10 cellular contexts compared by ENCODE assay signal in genomic region chr2:230439590-230439989, GRCh38. TPM values are rescaled to one million over a fixed set of nuclear protein-coding genes. Genes with fewer than 3 reads are reported as not detected.
A peak's percentile ranks its signal among the peaks of the same experiment; 100 is the strongest.
DNase-seq lines count a peak whose midpoint lies in the region; ATAC-seq and TF ChIP-seq lines count a peak whose summit lies in the region.
"Had no signal": no experiment of that assay in that cellular context is flagged by ENCODE, and none has a peak within 500 bp of the region (broad histone marks: within the 10 kb centered on the region; RNA-seq: fewer than 3 reads in every experiment).

No MANE protein-coding gene starts in this region.

- H3K9me3 Mint-ChIP-seq in CD14-positive monocyte = peaks cover 3 to 9% (median 6%) of the 10 kb centered on the region in 7 donors

- H3K4me3 ChIP-seq in uterus = no peak overlapping the region
- H3K4me3 ChIP-seq in gastroesophageal sphincter = no peak overlapping the region

- peak overlapping the region; percentile 38 to 80 for H3K4me3 Mint-ChIP-seq in CD14-positive monocyte

- no peak for TF ChIP-seq POLR2A in uterus (IDR thresholded peaks at IDR 0.05)
- no peak for TF ChIP-seq POLR2A in gastroesophageal sphincter (IDR thresholded peaks at IDR 0.05)

- no peak for TF ChIP-seq EP300 in gastroesophageal sphincter (IDR thresholded peaks at IDR 0.05)

- H3K27ac ChIP-seq in foreskin keratinocyte (peak overlapping the region; percentile 3), uterus (no peak overlapping the region), gastroesophageal sphincter (no peak overlapping the region)

- no peak for DNase-seq in CD14-positive monocyte (ENCODE audit: low spot score)
- DNase-seq in SKM-1 treated with dmso at 0.1 percent for 144 hours (lab: John Stamatoyannopoulos, UW; ENCODE audit: unreplicated experiment) = peak; percentile 62
- DNase-seq in foreskin keratinocyte = no peak
- no peak for DNase-seq in NCI-H1436 treated with DMSO at 0.1 percent for 48 hours (lab: John Stamatoyannopoulos, UW)
- DNase-seq in uterus = no peak
- no peak for DNase-seq in activated effector memory CD4-positive, alpha-beta T cell treated with Interleukin-2 at 50 U/mL for 16 hours
- DNase-seq: aorta, COR-L47 had no signal

- 57 to 71% methylated on average over 2 of the region's 2 CpGs for WGBS in gastroesophageal sphincter (ENCODE audit: low coverage in 1 of 2), 2 donors

- peak overlapping the region; percentile 80 to 96 (median 94) for H3K27ac Mint-ChIP-seq in CD14-positive monocyte

- H3K4me1 ChIP-seq in foreskin keratinocyte (peaks cover 32% of the 10 kb centered on the region), uterus (peaks cover 0 to 3% of the 10 kb centered on the region in 2 donors), gastroesophageal sphincter (peaks cover 0 to 20% (median 0%) of the 10 kb centered on the region in 3 donors)

- H3K27me3 Mint-ChIP-seq in CD14-positive monocyte (ENCODE audit: low read depth in 3 of 3) = no peaks in the 10 kb centered on the region

- H3K36me3 ChIP-seq in uterus = no peaks in the 10 kb centered on the region
- H3K36me3 ChIP-seq in gastroesophageal sphincter = peaks cover 0 to 26% of the 10 kb centered on the region in 2 donors

- TF ChIP-seq CTCF in CD14-positive monocyte (IDR thresholded peaks at IDR 0.05) (no peak), foreskin keratinocyte (conservative IDR thresholded peaks at IDR 0.05) (no peak), uterus (IDR thresholded peaks at IDR 0.05) (no peak), gastroesophageal sphincter (IDR thresholded peaks at IDR 0.05) (no peak)

- peak; percentile 34 for ATAC-seq in HG02610 (IDR thresholded peaks at IDR 0.05; ENCODE audit: unreplicated experiment)
- ATAC-seq in foreskin keratinocyte = no peak
- ATAC-seq in gastroesophageal sphincter = no peak

- H3K36me3 Mint-ChIP-seq in CD14-positive monocyte = peaks cover 35 to 41% of the 10 kb centered on the region in 2 donors

- peaks cover 38% of the 10 kb centered on the region for H3K4me1 Mint-ChIP-seq in CD14-positive monocyte

- H3K27me3 ChIP-seq in foreskin keratinocyte = no peaks in the 10 kb centered on the region
- no peaks in the 10 kb centered on the region for H3K27me3 ChIP-seq in uterus
- H3K27me3 ChIP-seq in gastroesophageal sphincter = no peaks in the 10 kb centered on the region

- H3K9me3 ChIP-seq in uterus (peaks cover 0 to 7% of the 10 kb centered on the region in 2 donors), gastroesophageal sphincter (peaks cover 0 to 9% (median 0%) of the 10 kb centered on the region in 3 donors)

- intact Hi-C loops in CD14-positive monocyte (cut with micrococcal nuclease) (no loop called here), uterus (cut with DNase I; ENCODE audit: low total_unique reads) (no loop called here)

RNA-seq across cellular contexts. Expression of gene SP100, which starts 23.6 kb away (rescaled TPM):
- polyA plus RNA-seq in CD14-positive monocyte = 10 to 100 TPM; 68.1 to 97.4 TPM
- total RNA-seq in foreskin keratinocyte = 146 TPM in 2 replicates
- 58.1 and 61.6 TPM in 2 replicates for polyA plus RNA-seq in foreskin keratinocyte
- 100 to 1,000 TPM in 3 of 4 donors, 10 to 100 TPM in 1; 65.9 to 197 (median 123) TPM for total RNA-seq in uterus
- total RNA-seq in gastroesophageal sphincter = 100 to 1,000 TPM in 1 of 4 donors, 10 to 100 TPM in 3; 70.1 to 102 (median 92.5) TPM
